Comparison of ENCODE assay signal across 1 cellular context in genomic region chr1:205502111-205502810, GRCh38.
TF ChIP-seq lines count a peak whose summit lies in the region.

No MANE protein-coding gene starts in this region.

TF ChIP-seq in GM12878, 131 proteins besides CTCF, POLR2A, EP300 and RAD21:
- no peak for TF ChIP-seq CHD2 (IDR thresholded peaks at IDR 0.05; ENCODE audit: borderline replicate concordance, low read depth, low read length)
- TF ChIP-seq EED (IDR thresholded peaks at IDR 0.05; ENCODE audit: low read depth), result no peak
- no peak for TF ChIP-seq ZNF207 (IDR thresholded peaks at IDR 0.05; ENCODE audit: borderline replicate concordance)
- no peak for TF ChIP-seq POU2F2 (IDR thresholded peaks at IDR 0.05; ENCODE audit: borderline replicate concordance, low read depth, low read length)
- no peak for TF ChIP-seq NR2C1 (IDR thresholded peaks at IDR 0.05)
- no peak for TF ChIP-seq HDAC2 (IDR thresholded peaks at IDR 0.05)
- TF ChIP-seq NR2C2 (IDR thresholded peaks at IDR 0.05; ENCODE audit: borderline replicate concordance, control insufficient read depth, insufficient read length, low read depth), result no peak
